1 cellular context compared by ENCODE assay signal in the genomic region with DNA sequence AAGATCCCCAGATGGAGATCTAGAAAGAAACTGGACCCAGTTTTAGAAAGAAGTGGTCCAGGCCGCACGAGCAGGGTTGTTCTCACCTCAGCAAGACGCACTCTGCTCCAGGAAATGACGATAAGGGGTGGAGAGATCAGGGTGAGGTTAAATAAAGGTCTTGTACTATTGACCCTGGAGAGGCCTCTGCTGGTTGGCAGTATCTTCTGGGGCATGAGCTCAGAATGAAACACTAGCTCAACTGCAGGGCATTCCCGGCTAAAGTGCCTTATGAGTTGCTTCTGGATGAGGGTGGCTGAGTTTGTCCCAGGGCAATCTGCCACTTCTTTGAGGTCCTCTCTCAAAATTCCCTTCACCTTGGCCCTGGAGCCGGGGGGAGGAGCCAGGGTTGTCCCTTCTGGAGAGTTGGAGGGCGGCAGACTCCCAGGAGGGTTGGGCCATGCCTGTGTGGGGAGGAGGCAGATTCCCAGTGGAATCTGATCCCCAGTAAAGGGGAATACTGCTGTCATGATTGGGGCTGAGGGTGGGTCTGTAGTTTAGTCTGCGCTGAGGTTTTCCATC.
TF ChIP-seq lines count a peak whose summit lies in the region.

No MANE protein-coding gene starts in this region.

TF ChIP-seq in GM23338, 12 proteins besides CTCF, POLR2A, EP300 and RAD21:
- TF ChIP-seq POLR2AphosphoS5 (IDR thresholded peaks at IDR 0.05; ENCODE audit: low read depth), result no peak
- no peak for TF ChIP-seq JUNB (IDR thresholded peaks at IDR 0.05; ENCODE audit: unreplicated experiment)
- TF ChIP-seq, protein P1, sequence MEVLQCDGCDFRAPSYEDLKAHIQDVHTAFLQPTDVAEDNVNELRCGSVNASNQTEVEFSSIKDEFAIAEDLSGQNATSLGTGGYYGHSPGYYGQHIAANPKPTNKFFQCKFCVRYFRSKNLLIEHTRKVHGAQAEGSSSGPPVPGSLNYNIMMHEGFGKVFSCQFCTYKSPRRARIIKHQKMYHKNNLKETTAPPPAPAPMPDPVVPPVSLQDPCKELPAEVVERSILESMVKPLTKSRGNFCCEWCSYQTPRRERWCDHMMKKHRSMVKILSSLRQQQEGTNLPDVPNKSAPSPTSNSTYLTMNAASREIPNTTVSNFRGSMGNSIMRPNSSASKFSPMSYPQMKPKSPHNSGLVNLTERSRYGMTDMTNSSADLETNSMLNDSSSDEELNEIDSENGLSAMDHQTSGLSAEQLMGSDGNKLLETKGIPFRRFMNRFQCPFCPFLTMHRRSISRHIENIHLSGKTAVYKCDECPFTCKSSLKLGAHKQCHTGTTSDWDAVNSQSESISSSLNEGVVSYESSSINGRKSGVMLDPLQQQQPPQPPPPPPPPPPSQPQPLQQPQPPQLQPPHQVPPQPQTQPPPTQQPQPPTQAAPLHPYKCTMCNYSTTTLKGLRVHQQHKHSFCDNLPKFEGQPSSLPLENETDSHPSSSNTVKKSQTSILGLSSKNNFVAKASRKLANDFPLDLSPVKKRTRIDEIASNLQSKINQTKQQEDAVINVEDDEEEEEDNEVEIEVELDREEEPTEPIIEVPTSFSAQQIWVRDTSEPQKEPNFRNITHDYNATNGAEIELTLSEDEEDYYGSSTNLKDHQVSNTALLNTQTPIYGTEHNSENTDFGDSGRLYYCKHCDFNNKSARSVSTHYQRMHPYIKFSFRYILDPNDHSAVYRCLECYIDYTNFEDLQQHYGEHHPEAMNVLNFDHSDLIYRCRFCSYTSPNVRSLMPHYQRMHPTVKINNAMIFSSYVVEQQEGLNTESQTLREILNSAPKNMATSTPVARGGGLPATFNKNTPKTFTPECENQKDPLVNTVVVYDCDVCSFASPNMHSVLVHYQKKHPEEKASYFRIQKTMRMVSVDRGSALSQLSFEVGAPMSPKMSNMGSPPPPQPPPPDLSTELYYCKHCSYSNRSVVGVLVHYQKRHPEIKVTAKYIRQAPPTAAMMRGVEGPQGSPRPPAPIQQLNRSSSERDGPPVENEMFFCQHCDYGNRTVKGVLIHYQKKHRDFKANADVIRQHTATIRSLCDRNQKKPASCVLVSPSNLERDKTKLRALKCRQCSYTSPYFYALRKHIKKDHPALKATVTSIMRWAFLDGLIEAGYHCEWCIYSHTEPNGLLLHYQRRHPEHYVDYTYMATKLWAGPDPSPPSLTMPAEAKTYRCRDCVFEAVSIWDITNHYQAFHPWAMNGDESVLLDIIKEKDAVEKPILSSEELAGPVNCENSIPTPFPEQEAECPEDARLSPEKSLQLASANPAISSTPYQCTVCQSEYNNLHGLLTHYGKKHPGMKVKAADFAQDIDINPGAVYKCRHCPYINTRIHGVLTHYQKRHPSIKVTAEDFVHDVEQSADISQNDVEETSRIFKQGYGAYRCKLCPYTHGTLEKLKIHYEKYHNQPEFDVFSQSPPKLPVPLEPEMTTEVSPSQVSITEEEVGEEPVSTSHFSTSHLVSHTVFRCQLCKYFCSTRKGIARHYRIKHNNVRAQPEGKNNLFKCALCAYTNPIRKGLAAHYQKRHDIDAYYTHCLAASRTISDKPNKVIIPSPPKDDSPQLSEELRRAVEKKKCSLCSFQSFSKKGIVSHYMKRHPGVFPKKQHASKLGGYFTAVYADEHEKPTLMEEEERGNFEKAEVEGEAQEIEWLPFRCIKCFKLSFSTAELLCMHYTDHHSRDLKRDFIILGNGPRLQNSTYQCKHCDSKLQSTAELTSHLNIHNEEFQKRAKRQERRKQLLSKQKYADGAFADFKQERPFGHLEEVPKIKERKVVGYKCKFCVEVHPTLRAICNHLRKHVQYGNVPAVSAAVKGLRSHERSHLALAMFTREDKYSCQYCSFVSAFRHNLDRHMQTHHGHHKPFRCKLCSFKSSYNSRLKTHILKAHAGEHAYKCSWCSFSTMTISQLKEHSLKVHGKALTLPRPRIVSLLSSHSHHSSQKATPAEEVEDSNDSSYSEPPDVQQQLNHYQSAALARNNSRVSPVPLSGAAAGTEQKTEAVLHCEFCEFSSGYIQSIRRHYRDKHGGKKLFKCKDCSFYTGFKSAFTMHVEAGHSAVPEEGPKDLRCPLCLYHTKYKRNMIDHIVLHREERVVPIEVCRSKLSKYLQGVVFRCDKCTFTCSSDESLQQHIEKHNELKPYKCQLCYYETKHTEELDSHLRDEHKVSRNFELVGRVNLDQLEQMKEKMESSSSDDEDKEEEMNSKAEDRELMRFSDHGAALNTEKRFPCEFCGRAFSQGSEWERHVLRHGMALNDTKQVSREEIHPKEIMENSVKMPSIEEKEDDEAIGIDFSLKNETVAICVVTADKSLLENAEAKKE (CRISPR knock-in tag; IDR thresholded peaks at IDR 0.05), result no peak
